In the genomic region with DNA sequence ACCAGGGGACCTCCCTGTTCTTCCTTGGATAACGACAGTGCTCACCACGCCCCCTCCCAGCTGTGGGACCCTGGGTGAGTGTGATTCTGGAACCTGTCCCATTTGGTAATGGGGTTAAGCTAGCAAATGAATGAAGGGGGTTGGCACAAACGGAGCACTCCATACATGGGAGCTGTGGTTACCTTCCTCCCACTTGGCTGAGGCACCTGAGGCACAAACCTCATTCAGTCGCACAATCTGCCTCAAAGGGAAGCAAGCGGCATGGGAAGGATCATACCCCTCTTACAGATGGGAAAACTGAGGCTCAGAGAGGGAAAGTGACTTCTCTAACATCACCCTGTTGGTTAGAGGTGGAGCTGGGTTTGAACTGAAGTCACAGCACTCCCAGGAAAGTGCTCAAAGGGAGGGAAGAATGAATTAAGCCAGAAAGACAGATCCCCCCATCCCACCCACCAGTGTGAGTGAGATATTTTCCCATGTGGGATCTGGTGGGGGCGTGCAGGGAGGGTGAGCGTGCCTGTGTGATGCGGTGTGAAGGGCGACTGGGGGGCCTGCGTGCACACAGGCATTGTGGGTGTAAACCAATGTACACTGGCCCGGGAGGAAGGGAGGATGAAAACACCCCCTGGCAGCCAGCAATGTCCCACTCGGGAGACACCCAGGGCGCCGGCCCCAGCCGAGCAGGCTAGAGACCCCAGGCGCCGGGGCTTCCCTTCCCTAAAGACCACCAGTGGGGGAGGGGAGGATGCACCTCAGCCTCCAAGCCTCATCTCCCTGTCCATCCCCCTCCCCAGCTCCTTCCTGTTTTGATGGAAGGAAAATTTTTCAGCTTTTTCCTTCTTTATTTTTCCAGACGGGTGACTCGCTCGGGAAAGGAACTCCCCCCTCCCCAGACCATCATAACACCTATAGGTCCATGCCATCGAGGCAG, we compare ENCODE assay signal across 1 cellular context.
TF ChIP-seq lines count a peak whose summit lies in the region.

No MANE protein-coding gene starts in this region.

TF ChIP-seq in IMR-90, 13 proteins besides CTCF, POLR2A, EP300 and RAD21:
- TF ChIP-seq BHLHE40 (IDR thresholded peaks at IDR 0.05; ENCODE audit: low read depth, low read length) = peak; percentile 31; the same call in 1 of the 2 replicates
- TF ChIP-seq RCOR1 (IDR thresholded peaks at IDR 0.05; ENCODE audit: insufficient replicate concordance, low read length) = peak; percentile 38
- no peak for TF ChIP-seq CHD1 (IDR thresholded peaks at IDR 0.05; ENCODE audit: low read depth, low read length)
- peak; percentile 46; the same call in 1 of the 2 replicates for TF ChIP-seq MAZ (IDR thresholded peaks at IDR 0.05; ENCODE audit: borderline replicate concordance, low read depth, low read length)
- TF ChIP-seq SMC3 (IDR thresholded peaks at IDR 0.05; ENCODE audit: low read depth, low read length) = 0 out of 2 replicates have a peak, but pooled peaks have one; percentile 1
- TF ChIP-seq, protein P1, sequence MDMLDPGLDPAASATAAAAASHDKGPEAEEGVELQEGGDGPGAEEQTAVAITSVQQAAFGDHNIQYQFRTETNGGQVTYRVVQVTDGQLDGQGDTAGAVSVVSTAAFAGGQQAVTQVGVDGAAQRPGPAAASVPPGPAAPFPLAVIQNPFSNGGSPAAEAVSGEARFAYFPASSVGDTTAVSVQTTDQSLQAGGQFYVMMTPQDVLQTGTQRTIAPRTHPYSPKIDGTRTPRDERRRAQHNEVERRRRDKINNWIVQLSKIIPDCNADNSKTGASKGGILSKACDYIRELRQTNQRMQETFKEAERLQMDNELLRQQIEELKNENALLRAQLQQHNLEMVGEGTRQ (IDR thresholded peaks at IDR 0.05; ENCODE audit: low read depth, low read length) = no peak
- TF ChIP-seq, protein P2, sequence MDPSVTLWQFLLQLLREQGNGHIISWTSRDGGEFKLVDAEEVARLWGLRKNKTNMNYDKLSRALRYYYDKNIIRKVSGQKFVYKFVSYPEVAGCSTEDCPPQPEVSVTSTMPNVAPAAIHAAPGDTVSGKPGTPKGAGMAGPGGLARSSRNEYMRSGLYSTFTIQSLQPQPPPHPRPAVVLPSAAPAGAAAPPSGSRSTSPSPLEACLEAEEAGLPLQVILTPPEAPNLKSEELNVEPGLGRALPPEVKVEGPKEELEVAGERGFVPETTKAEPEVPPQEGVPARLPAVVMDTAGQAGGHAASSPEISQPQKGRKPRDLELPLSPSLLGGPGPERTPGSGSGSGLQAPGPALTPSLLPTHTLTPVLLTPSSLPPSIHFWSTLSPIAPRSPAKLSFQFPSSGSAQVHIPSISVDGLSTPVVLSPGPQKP (IDR thresholded peaks at IDR 0.05; ENCODE audit: borderline replicate concordance, low read depth, low read length) = no peak
- no peak for TF ChIP-seq RFX5 (IDR thresholded peaks at IDR 0.05; ENCODE audit: low read depth, low read length)
- no peak for TF ChIP-seq NFE2L2 (IDR thresholded peaks at IDR 0.05; ENCODE audit: low read depth, low read length)
- TF ChIP-seq CEBPB (IDR thresholded peaks at IDR 0.05; ENCODE audit: low read depth, low read length) = no peak
- no peak for TF ChIP-seq MXI1 (IDR thresholded peaks at IDR 0.05; ENCODE audit: borderline replicate concordance, low read depth, low read length)
- TF ChIP-seq MAFK (IDR thresholded peaks at IDR 0.05; ENCODE audit: low read depth, low read length) = no peak
- 0 out of 2 replicates have a peak, but pooled peaks have one; percentile 8 for TF ChIP-seq FOS (IDR thresholded peaks at IDR 0.05; ENCODE audit: low read depth, low read length)
